21 cellular contexts compared by ENCODE assay signal in genomic region chr20:63043348-63044203, GRCh38. TPM values are rescaled to one million over a fixed set of nuclear protein-coding genes. Genes with fewer than 3 reads are reported as not detected.
DNase-seq lines count a peak whose midpoint lies in the region; ATAC-seq, FAIRE-seq and TF ChIP-seq lines count a peak whose summit lies in the region.
"Had no signal": no experiment of that assay in that cellular context is flagged by ENCODE, and none has a peak within 500 bp of the region (broad histone marks: within the 10 kb centered on the region; RNA-seq: fewer than 3 reads in every experiment).

No MANE protein-coding gene starts in this region.

- H3K79me2 ChIP-seq in GM12878 (ENCODE audit: control insufficient read depth, insufficient read depth, low read length): no peaks in the 10 kb centered on the region

- no peak for TF ChIP-seq RAD21 in GM12878 (IDR thresholded peaks at IDR 0.05; ENCODE audit: insufficient read depth, low read depth, low read length)

- no peaks in the 10 kb centered on the region for H3K36me3 ChIP-seq in heart left ventricle
- H3K36me3 ChIP-seq in GM12878 (ENCODE audit: control insufficient read depth in 2 of 2, insufficient read depth in 2 of 2, low read length in 1 of 2): no peaks in the 10 kb centered on the region
- no peaks in the 10 kb centered on the region for H3K36me3 ChIP-seq in kidney (ENCODE audit: control insufficient read depth in 1 of 2, insufficient read depth in 2 of 2, low read length in 2 of 2)
- H3K36me3 ChIP-seq in aorta (ENCODE audit: control insufficient read depth in 1 of 2, insufficient read depth in 2 of 2, low read length in 1 of 2): no peaks in the 10 kb centered on the region

- H3K4me3 ChIP-seq in heart left ventricle (no peak overlapping the region), GM12878 (no peak overlapping the region), kidney (ENCODE audit: low read length in 2 of 2) (no peak overlapping the region), aorta (ENCODE audit: low read length in 2 of 2) (no peak overlapping the region)
- H3K4me3 ChIP-seq: A549 had no signal

- no peak overlapping the region for H3K27ac ChIP-seq in heart left ventricle
- H3K27ac ChIP-seq in GM12878 (ENCODE audit: control insufficient read depth, insufficient read depth): no peak overlapping the region
- H3K27ac ChIP-seq in kidney (ENCODE audit: low read depth in 2 of 2, low read length in 2 of 2): no peak overlapping the region
- H3K27ac ChIP-seq in aorta (ENCODE audit: low read depth in 1 of 2, low read length in 2 of 2): no peak overlapping the region
- H3K27ac ChIP-seq: A549, C4-2B had no signal

- SMC1A ChIA-PET in GM12878 (lab: Charles Lee; ENCODE audit: uncharacterized antibody, unreplicated experiment): interaction anchor here (1.2 to 1.9 kb wide), 4 partner anchors 18 to 33 kb away, joined by 3 to 7 read pairs (median 4); no protein-coding TSS in a partner anchor

- H3K4me1 ChIP-seq in heart left ventricle (no peaks in the 10 kb centered on the region), GM12878 (ENCODE audit: control insufficient read depth, insufficient read depth, low read length) (peaks cover 6% of the 10 kb centered on the region), kidney (ENCODE audit: control insufficient read depth in 1 of 2, insufficient read depth in 1 of 2, low read depth in 1 of 2, low read length in 2 of 2) (no peaks in the 10 kb centered on the region), aorta (ENCODE audit: control insufficient read depth in 1 of 2, insufficient read depth in 2 of 2, low read length in 2 of 2) (no peaks in the 10 kb centered on the region)
- H3K4me1 ChIP-seq: A549 had no signal

- no peaks in the 10 kb centered on the region for H4K20me1 ChIP-seq in GM12878 (ENCODE audit: control insufficient read depth, insufficient read depth)

- H3K4me2 ChIP-seq in GM12878 (ENCODE audit: control insufficient read depth, insufficient read depth): no peak overlapping the region
- H3K4me2 ChIP-seq: A549 had no signal

- TF ChIP-seq POLR2A in heart left ventricle (IDR thresholded peaks at IDR 0.05): no peak
- TF ChIP-seq POLR2A in GM12878 (IDR thresholded peaks at IDR 0.05; ENCODE audit: low read depth, low read length): no peak; the same call in 1 of the 2 replicates

- no peak for ATAC-seq in heart left ventricle
- peak; percentile 5; the same call in 1 of the 3 replicates for ATAC-seq in GM12878
- ATAC-seq in aorta (ENCODE audit: low FRiP score): no peak
- ATAC-seq in HG03439 (IDR thresholded peaks at IDR 0.05; ENCODE audit: unreplicated experiment): no peak
- ATAC-seq: A549 had no signal

- peaks cover 0 to 66% (median 21%) of the 10 kb centered on the region in 9 donors for H3K27me3 ChIP-seq in heart left ventricle
- no peaks in the 10 kb centered on the region for H3K27me3 ChIP-seq in GM12878 (replicated peaks in 1 of 2; ENCODE audit: control insufficient read depth in 2 of 2, insufficient read depth in 2 of 2, low read length in 1 of 2)
- H3K27me3 ChIP-seq in aorta (ENCODE audit: control insufficient read depth in 1 of 2, insufficient read depth in 2 of 2, low read length in 1 of 2): peaks cover 0 to 2% of the 10 kb centered on the region in 2 donors

- BruUV-seq in GM12878 (replicated peaks; lab: Mats Ljungman, UMichigan): no TSS peak

- DNase-seq in heart left ventricle: peak in 3 of 5 donors; percentile 14 to 51 (median 15)
- no peak for DNase-seq in cardiac septum (ENCODE audit: low spot score)
- no peak for DNase-seq in GM12878 (ENCODE audit: low read depth, low spot score)
- peak; percentile 54 for DNase-seq in kidney
- peak; percentile 24 to 68 for DNase-seq in aorta
- no peak for DNase-seq in cerebellar cortex (ENCODE audit: low spot score)
- DNase-seq in foreskin melanocyte: no peak
- DNase-seq: DMS79 treated with DMSO at 0.1 percent for 48 hours, KG1, MV-4-11, NCI-H187, NCI-H2227 treated with DMSO at 0.1 percent for 48 hours, NCI-H510A treated with DMSO at 0.1 percent for 48 hours, NCI-H774, OCI-M1, SIG-M5 had no signal

- no peak for TF ChIP-seq EP300 in GM12878 (IDR thresholded peaks at IDR 0.05; ENCODE audit: borderline replicate concordance in 1 of 2, control insufficient read depth in 1 of 2, low read depth in 2 of 2, low read length in 2 of 2)

- TF ChIP-seq CTCF in heart left ventricle (IDR thresholded peaks at IDR 0.05) (no peak), GM12878 (IDR thresholded peaks at IDR 0.05 in 2 of 3, conservative IDR thresholded peaks at IDR 0.05 in 1 of 3; ENCODE audit: control insufficient read depth in 2 of 3, extremely low read depth in 1 of 3, insufficient read depth in 1 of 3, low read depth in 3 of 3, low read length in 3 of 3) (no peak), kidney (IDR thresholded peaks at IDR 0.05; ENCODE audit: borderline replicate concordance, extremely low read depth, insufficient read depth) (no peak)

- H3K9ac ChIP-seq in GM12878 (ENCODE audit: control insufficient read depth, insufficient read depth, low read length) (no peak overlapping the region), kidney (ENCODE audit: low read length in 2 of 2) (no peak overlapping the region)

- no peak for FAIRE-seq in GM12878 (lab: Jason Lieb, UNC)
- no peak for FAIRE-seq in kidney (lab: Jason Lieb, UNC)
- FAIRE-seq: A549, H54 had no signal

- POLR2A ChIA-PET in GM12878 (lab: Charles Lee): interaction anchor here (0.7 to 1.4 kb wide), 2 partner anchors 32 to 70 kb away, joined by 3 to 8 read pairs; no protein-coding TSS in a partner anchor

- H3K9me3 ChIP-seq in heart left ventricle: no peaks in the 10 kb centered on the region
- peaks cover 3% of the 10 kb centered on the region; the same call in 1 of the 3 replicates for H3K9me3 ChIP-seq in GM12878 (replicated peaks; ENCODE audit: control insufficient read depth, insufficient read depth, low read length)
- no peaks in the 10 kb centered on the region for H3K9me3 ChIP-seq in kidney (ENCODE audit: control insufficient read depth in 1 of 2, low read length in 2 of 2)
- H3K9me3 ChIP-seq in aorta (ENCODE audit: control insufficient read depth, low read length): no peaks in the 10 kb centered on the region
- H3K9me3 ChIP-seq: A549 had no signal

- WGBS in heart left ventricle, 4 donors: 87% methylated on average over 59 to 64 of the region's 64 CpGs
- WGBS in GM12878 (ENCODE audit: insufficient coverage, insufficient replicate concordance, low lambda C conversion rate, missing lambda C conversion rate): 83% methylated on average over 51 of the region's 64 CpGs
- 88% methylated on average over 64 of the region's 64 CpGs for WGBS in aorta, 2 donors

- intact Hi-C loops in heart left ventricle (cut with DNase I) (no loop called here), cardiac septum (cut with DNase I) (no loop called here), GM12878 (cut with micrococcal nuclease; ENCODE audit: unreplicated experiment) (no loop called here), kidney (cut with DNase I) (no loop called here), aorta (cut with DNase I) (no loop called here)

- no peak overlapping the region for H2AFZ ChIP-seq in GM12878 (ENCODE audit: control insufficient read depth, low read depth, low read length)

- RAD21 ChIA-PET in GM12878 (lab: Charles Lee; ENCODE audit: unreplicated experiment): interaction anchor here (2.7 kb wide), 2 partner anchors 32 to 66 kb away, joined by 9 to 19 read pairs; no protein-coding TSS in a partner anchor

- CTCF ChIA-PET in GM12878 (lab: Yijun Ruan, JAX): interaction anchor here (0.6 to 2.3 kb wide), 4 partner anchors 11 to 40 kb away, joined by 3 to 11 read pairs (median 4); no protein-coding TSS in a partner anchor

- in situ Hi-C loops in GM12878 (cut with MboI): no loop called here

TF ChIP-seq in GM12878, 131 proteins besides CTCF, POLR2A, EP300 and RAD21:
- TF ChIP-seq JUNB (IDR thresholded peaks at IDR 0.05): no peak
- TF ChIP-seq MLLT1 (IDR thresholded peaks at IDR 0.05): 0 out of 2 replicates have a peak, but pooled peaks have one; percentile 23
- peak; percentile 37; the same call in 1 of the 2 replicates for TF ChIP-seq IKZF1 (conservative IDR thresholded peaks at IDR 0.05)
- peak; percentile 89 for TF ChIP-seq EED (IDR thresholded peaks at IDR 0.05; ENCODE audit: low read depth)
- TF ChIP-seq HDAC6 (IDR thresholded peaks at IDR 0.05; ENCODE audit: unreplicated experiment): no peak

RNA-seq across cellular contexts. Expression of gene BHLHE23, which starts 36.8 kb away (rescaled TPM):
- total RNA-seq in heart left ventricle: not detected
- not detected for polyA plus RNA-seq in heart left ventricle
- total RNA-seq in cardiac septum: not detected
- 0.69 TPM in 1 of 2 replicates, not detected in the other for total RNA-seq in GM12878 (2013; cell fraction: nucleolus; rRNA removed)
- total RNA-seq in GM12878 (2014; rRNA removed): not detected in 2 replicates
- total RNA-seq in GM12878 (2014; rRNA removed; fragmentation: Illumina TruSeq; extraction: Trizol): not detected in 2 replicates
- total RNA-seq in GM12878 (2021): 0.33 TPM in 1 of 2 replicates, not detected in the other
- polyA plus RNA-seq in GM12878 (2011; ENCODE audit: low read depth): not detected
- not detected in 2 replicates for polyA plus RNA-seq in GM12878 (2011; rRNA removed)
- polyA plus RNA-seq in GM12878 (2011; cell fraction: cytosol; rRNA removed): 0.07 TPM in 1 of 2 replicates, not detected in the other
- 0.28 and 0.40 TPM in 2 replicates for polyA plus RNA-seq in GM12878 (2011; cell fraction: nucleus; rRNA removed)
- 0.11 TPM in 1 of 2 replicates, not detected in the other for polyA plus RNA-seq in GM12878 (2012)
- not detected in 2 replicates for polyA plus RNA-seq in GM12878 (2014; fragmentation: Illumina TruSeq; extraction: Trizol)
- polyA plus RNA-seq in GM12878 (2014; fragmentation: Nextera tagmentation; extraction: Ambion mirVana): not detected
- polyA plus RNA-seq in GM12878 (2014; rRNA removed): 0.28 TPM in 1 of 2 replicates, not detected in the other
- polyA plus RNA-seq in GM12878 (2016; fragmentation: Nextera tagmentation; extraction: Ambion mirVana): not detected
- polyA minus RNA-seq in GM12878 (2011; rRNA and poly(A)+ RNA removed): not detected in 2 replicates
- polyA minus RNA-seq in GM12878 (2011; cell fraction: cytosol; rRNA and poly(A)+ RNA removed): not detected in 2 replicates
- polyA minus RNA-seq in GM12878 (2011; cell fraction: nucleus; rRNA and poly(A)+ RNA removed): not detected in 2 replicates
- total RNA-seq in kidney: not detected
- polyA plus RNA-seq in kidney (ENCODE audit: insufficient read depth, low read depth, low replicate concordance): not detected
- total RNA-seq in aorta: not detected
- not detected for polyA plus RNA-seq in aorta
- total RNA-seq: G401 had no signal
- polyA plus RNA-seq: A549 had no signal

Comparison
In these comparisons a context has a peak if more than half of its experiments do, and no peak if none do; other contexts are left out.
1. DNase-seq: peak in heart left ventricle (3 of 5), kidney (single experiment) and aorta (2 of 2); none in cardiac septum (single experiment), GM12878 (single experiment), cerebellar cortex (single experiment) and foreskin melanocyte (single experiment).